Comparison of ENCODE assay signal across 19 cellular contexts in genomic region chr7:132881317-132881716, GRCh38.
"Had no signal": no experiment of that assay in that cellular context is flagged by ENCODE, and none has a peak within 500 bp of the region (broad histone marks: within the 10 kb centered on the region; RNA-seq: fewer than 3 reads in every experiment).

No MANE protein-coding gene starts in this region.

- ATAC-seq: left colon; left ventricle myocardium superior; natural killer cell treated with Interleukin-12 subunit alpha and Interleukin-12 subunit beta and Interleukin-15 and Interleukin-18, amount 100 ng/mL, for 72 hours; right cardiac atrium had no signal

- DNase-seq: dorsolateral prefrontal cortex; effector CD8-positive, alpha-beta T cell; foreskin melanocyte; head of caudate nucleus; left colon; left ventricle myocardium superior; mesenchymal stem cell; midbrain; nucleus accumbens; ovary; right cardiac atrium; stimulated activated CD4-positive, alpha-beta T cell treated with anti-CD3 and anti-CD28 coated beads, Interleukin-2, amount 100 ng/mL, for 48 hours; stimulated activated naive CD4-positive, alpha-beta T cell treated with Interleukin-2 at 50 U/mL for 16 hours; trophoblast cell had no signal

- H3K4me2 ChIP-seq: hepatocyte, neural progenitor cell, smooth muscle cell had no signal

- H3K27ac ChIP-seq: dorsolateral prefrontal cortex, hepatocyte, neural progenitor cell, ovary had no signal

- H3K9me3 ChIP-seq: ovary had no signal

- H3K4me3 ChIP-seq: dorsolateral prefrontal cortex, hepatocyte, lung, neural progenitor cell, ovary, smooth muscle cell had no signal
